ENCODE assay signal across 7 cellular contexts in the genomic region with DNA sequence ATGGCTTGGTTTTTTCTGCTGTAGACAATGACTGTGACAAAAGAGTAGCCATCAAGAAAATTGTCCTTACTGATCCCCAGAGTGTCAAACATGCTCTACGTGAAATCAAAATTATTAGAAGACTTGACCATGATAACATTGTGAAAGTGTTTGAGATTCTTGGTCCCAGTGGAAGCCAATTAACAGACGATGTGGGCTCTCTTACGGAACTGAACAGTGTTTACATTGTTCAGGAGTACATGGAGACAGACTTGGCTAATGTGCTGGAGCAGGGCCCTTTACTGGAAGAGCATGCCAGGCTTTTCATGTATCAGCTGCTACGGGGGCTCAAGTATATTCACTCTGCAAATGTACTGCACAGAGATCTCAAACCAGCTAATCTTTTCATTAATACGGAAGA. TPM values are rescaled to one million over a fixed set of nuclear protein-coding genes. Genes with fewer than 3 reads are reported as not detected.
A peak's percentile ranks its signal among the peaks of the same experiment; 100 is the strongest.
DNase-seq lines count a peak whose midpoint lies in the region; ATAC-seq and TF ChIP-seq lines count a peak whose summit lies in the region.
"Not testable (repeated sequence)": the region's sequence is repeated elsewhere in the genome, so short reads cannot be mapped to it uniquely, and the experiment has no call there.

No MANE protein-coding gene starts in this region.

- not testable (repeated sequence) for ATAC-seq in DND-41 (ENCODE audit: insufficient read depth, low read depth); PC-3; activated CD8-positive, alpha-beta T cell treated with anti-CD3 and anti-CD28 coated beads, Interleukin-2, amount 10 ng/mL, durations not matched to agents 7 days and 5 days
- ATAC-seq in gastroesophageal sphincter (peak; percentile 51), lower lobe of right lung (peak; percentile 83 to 84), gastrocnemius medialis (peak; percentile 37 to 57)

- peak overlapping the region; percentile 31 for H3K27ac ChIP-seq in DND-41 (ENCODE audit: low read length)
- not testable (repeated sequence) for H3K27ac ChIP-seq in PC-3 (ENCODE audit: low read length); gastroesophageal sphincter
- peak overlapping the region; percentile 13 for H3K27ac ChIP-seq in lower lobe of right lung
- peak overlapping the region in 2 of 4 donors; percentile 30 to 63 for H3K27ac ChIP-seq in gastrocnemius medialis

- peaks cover 37% of the 10 kb centered on the region for H3K36me3 Mint-ChIP-seq in activated CD8-positive, alpha-beta T cell treated with anti-CD3 and anti-CD28 coated beads, Interleukin-2, amount 10 ng/mL, durations not matched to agents 7 days and 5 days (ENCODE audit: low read depth)

- H3F3A ChIP-seq in PC-3 (ENCODE audit: low read length, unreplicated experiment) = not testable (repeated sequence)

- H3K9ac ChIP-seq in DND-41 (ENCODE audit: low read depth, low read length); PC-3 (ENCODE audit: low read length): not testable (repeated sequence)

- H3K36me3 ChIP-seq in DND-41 (ENCODE audit: insufficient read depth, low read length) (peaks cover 20% of the 10 kb centered on the region), gastroesophageal sphincter (peaks cover 0 to 32% of the 10 kb centered on the region in 2 donors), lower lobe of right lung (peaks cover 25% of the 10 kb centered on the region), gastrocnemius medialis (peaks cover 0 to 22% of the 10 kb centered on the region in 2 donors)
- not testable (repeated sequence) for H3K36me3 ChIP-seq in PC-3 (ENCODE audit: low read depth, low read length)

- not testable (repeated sequence) for H2AFZ ChIP-seq in DND-41 (ENCODE audit: low read depth, low read length); PC-3 (ENCODE audit: low read length)

- H3K4me1 Mint-ChIP-seq in activated CD8-positive, alpha-beta T cell treated with anti-CD3 and anti-CD28 coated beads, Interleukin-2, amount 10 ng/mL, durations not matched to agents 7 days and 5 days (ENCODE audit: low read depth) = peaks cover 41% of the 10 kb centered on the region

- H3K9me3 Mint-ChIP-seq in activated CD8-positive, alpha-beta T cell treated with anti-CD3 and anti-CD28 coated beads, Interleukin-2, amount 10 ng/mL, durations not matched to agents 7 days and 5 days (ENCODE audit: insufficient read depth) = not testable (repeated sequence)

- TSS peak; percentile 46 for BruUV-seq in PC-3 (replicated peaks; lab: Mats Ljungman, UMichigan)

- POLR2A ChIA-PET in PC-3 (lab: Charles Lee; ENCODE audit: unreplicated experiment) = not testable (repeated sequence)
- POLR2A ChIA-PET in activated CD8-positive, alpha-beta T cell treated with anti-CD3 and anti-CD28 coated beads, Interleukin-2, amount 10 ng/mL, durations not matched to agents 7 days and 5 days (lab: Charles Lee) = interaction anchor here (3.5 kb wide), 1 partner anchor 26 kb away, joined by 23 read pairs; no protein-coding TSS in a partner anchor

- H3K9me2 ChIP-seq in PC-3 (replicated peaks; ENCODE audit: low read length) = not testable (repeated sequence)

- TF ChIP-seq CTCF in DND-41 (IDR thresholded peaks at IDR 0.05; ENCODE audit: borderline replicate concordance, extremely low read depth, low read length, poor library complexity, severe bottlenecking); PC-3 (conservative IDR thresholded peaks at IDR 0.05; ENCODE audit: low read depth, low read length); gastroesophageal sphincter (IDR thresholded peaks at IDR 0.05); lower lobe of right lung (IDR thresholded peaks at IDR 0.05); gastrocnemius medialis (IDR thresholded peaks at IDR 0.05 in 4 of 5, conservative IDR thresholded peaks at IDR 0.05 in 1 of 5): not testable (repeated sequence)

- H3K27me3 Mint-ChIP-seq in activated CD8-positive, alpha-beta T cell treated with anti-CD3 and anti-CD28 coated beads, Interleukin-2, amount 10 ng/mL, durations not matched to agents 7 days and 5 days (ENCODE audit: low read depth) = not testable (repeated sequence)

- H3K79me2 ChIP-seq in DND-41 (ENCODE audit: insufficient read depth, low read length) (peaks cover 70% of the 10 kb centered on the region), PC-3 (ENCODE audit: low read length) (peaks cover 57% of the 10 kb centered on the region)

- H3K27me3 ChIP-seq in DND-41 (ENCODE audit: insufficient read depth, low read length, poor library complexity); PC-3 (ENCODE audit: low read length); gastroesophageal sphincter; lower lobe of right lung (ENCODE audit: low read depth); gastrocnemius medialis: not testable (repeated sequence)

- not testable (repeated sequence) for H3K4me2 ChIP-seq in DND-41 (ENCODE audit: insufficient read depth, low read length); PC-3 (ENCODE audit: low read length)

- not testable (repeated sequence) for TF ChIP-seq POLR2A in gastroesophageal sphincter (IDR thresholded peaks at IDR 0.05); gastrocnemius medialis (IDR thresholded peaks at IDR 0.05)

- in situ Hi-C loops in gastrocnemius medialis (cut with MboI; ENCODE audit: low sequenced_read_pairs in 4 of 4) = not testable (repeated sequence)

- TF ChIP-seq EP300 in gastroesophageal sphincter (IDR thresholded peaks at IDR 0.05) = not testable (repeated sequence)

- H3K4me3 ChIP-seq in DND-41 (ENCODE audit: low read depth in 1 of 2, low read length in 2 of 2); PC-3 (ENCODE audit: low read length); gastroesophageal sphincter; lower lobe of right lung; gastrocnemius medialis: not testable (repeated sequence)

- not testable (repeated sequence) for H3K9me3 ChIP-seq in DND-41 (ENCODE audit: insufficient read depth, low read length, severe bottlenecking); PC-3 (ENCODE audit: low read length); gastroesophageal sphincter; lower lobe of right lung; gastrocnemius medialis

- H4K20me1 ChIP-seq in DND-41 (ENCODE audit: insufficient read depth, low read length) (peaks cover 11% of the 10 kb centered on the region; the same call in 1 of the 2 replicates), PC-3 (ENCODE audit: low read length) (peaks cover 10% of the 10 kb centered on the region)

- peak overlapping the region; percentile 63 for H3K4me3 Mint-ChIP-seq in activated CD8-positive, alpha-beta T cell treated with anti-CD3 and anti-CD28 coated beads, Interleukin-2, amount 10 ng/mL, durations not matched to agents 7 days and 5 days

- intact Hi-C loops in PC-3 (cut with micrococcal nuclease); lower lobe of right lung (cut with DNase I); gastrocnemius medialis (cut with DNase I; ENCODE audit: low total_unique reads): not testable (repeated sequence)

- DNase-seq in DND-41; PC-3; activated CD8-positive, alpha-beta T cell treated with anti-CD3 and anti-CD28 coated beads, Interleukin-2, amount 10 ng/mL, durations not matched to agents 7 days and 5 days; lower lobe of right lung; gastrocnemius medialis: not testable (repeated sequence)
- DNase-seq in astrocyte of the hippocampus (ENCODE audit: low read depth, low spot score) = peak; percentile 48

- CTCF ChIA-PET in PC-3 (lab: Charles Lee) = interaction anchor here (0.6 kb wide), 1 partner anchor 27 kb away, joined by 3 read pairs; no protein-coding TSS in a partner anchor
- CTCF ChIA-PET in activated CD8-positive, alpha-beta T cell treated with anti-CD3 and anti-CD28 coated beads, Interleukin-2, amount 10 ng/mL, durations not matched to agents 7 days and 5 days (lab: Charles Lee) = interaction anchor here (0.7 to 3.2 kb wide), 16 partner anchors 8 to 162 kb away, joined by 3 to 28 read pairs (median 5); a partner anchor contains a TSS

- peaks cover 26% of the 10 kb centered on the region for H3K4me1 ChIP-seq in DND-41 (ENCODE audit: insufficient read depth, low read length)
- H3K4me1 ChIP-seq in PC-3 (ENCODE audit: insufficient read depth, low read length) = peaks cover 27% of the 10 kb centered on the region
- peaks cover 0 to 64% (median 3%) of the 10 kb centered on the region in 3 donors for H3K4me1 ChIP-seq in gastroesophageal sphincter
- peaks cover 24% of the 10 kb centered on the region for H3K4me1 ChIP-seq in lower lobe of right lung
- peaks cover 27 to 42% of the 10 kb centered on the region in 2 donors for H3K4me1 ChIP-seq in gastrocnemius medialis

- peak overlapping the region; percentile 94 for H3K27ac Mint-ChIP-seq in activated CD8-positive, alpha-beta T cell treated with anti-CD3 and anti-CD28 coated beads, Interleukin-2, amount 10 ng/mL, durations not matched to agents 7 days and 5 days

- 37 to 43% methylated on average over 5 of the region's 5 CpGs for WGBS in gastroesophageal sphincter (ENCODE audit: low coverage in 1 of 2), 2 donors

RNA-seq across cellular contexts. Expression of a gene that starts 27.5 kb away (rescaled TPM):
- total RNA-seq in PC-3 (2014; rRNA removed) = 21.9 and 22.5 TPM in 2 replicates
- 10 to 100 TPM; 26.5 to 31.8 TPM for total RNA-seq in activated CD8-positive, alpha-beta T cell treated with anti-CD3 and anti-CD28 coated beads, Interleukin-2, amount 10 ng/mL, durations not matched to agents 7 days and 5 days
- total RNA-seq in gastroesophageal sphincter = 10 to 100 TPM; 17.5 to 22.5 (median 20.7) TPM
- total RNA-seq in lower lobe of right lung = 21.1 TPM
- total RNA-seq in gastrocnemius medialis = 10 to 100 TPM; 47.6 to 84.4 (median 56.4) TPM
